In the genomic region with DNA sequence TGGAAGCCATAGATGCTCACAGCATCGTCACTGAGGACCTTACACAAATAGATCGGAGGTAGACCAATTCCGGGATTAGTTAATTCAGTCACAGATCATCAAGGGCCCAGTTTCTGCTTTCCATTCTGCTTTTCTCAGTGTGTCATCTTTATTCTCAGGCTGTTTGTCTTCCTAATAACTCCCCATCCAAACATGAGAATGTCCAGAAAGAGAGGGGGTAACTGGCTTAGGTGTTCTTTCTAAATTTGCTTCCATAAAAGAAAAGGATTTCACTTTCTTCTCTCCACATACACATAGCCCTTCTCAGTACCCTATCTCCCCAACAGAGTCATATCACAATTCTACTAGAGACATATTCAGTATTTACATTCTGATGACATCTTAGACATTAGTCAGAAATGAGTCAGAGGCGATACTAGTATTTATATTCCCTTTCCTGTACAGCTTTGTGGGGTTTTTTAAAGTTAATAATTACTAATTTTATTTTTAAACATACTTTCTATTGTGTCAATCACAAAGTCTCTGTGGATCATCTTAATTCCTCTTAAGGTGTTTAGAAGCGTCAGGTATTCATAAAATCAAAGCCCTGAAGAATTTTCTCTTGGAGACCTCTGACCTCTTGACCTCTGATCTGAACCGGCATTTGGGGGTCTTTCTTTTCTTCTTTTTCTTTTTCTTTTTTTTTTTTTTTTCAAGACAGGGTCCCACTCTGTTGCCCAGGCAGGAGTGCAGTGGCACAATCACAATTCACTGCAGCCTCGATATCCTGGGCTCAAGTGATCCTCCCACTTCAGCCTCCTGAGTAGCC, we compare ENCODE assay signal across 8 cellular contexts. TPM values are rescaled to one million over a fixed set of nuclear protein-coding genes. Genes with fewer than 3 reads are reported as not detected.
A peak's percentile ranks its signal among the peaks of the same experiment; 100 is the strongest.
DNase-seq lines count a peak whose midpoint lies in the region; ATAC-seq, FAIRE-seq and TF ChIP-seq lines count a peak whose summit lies in the region.

No MANE protein-coding gene starts in this region.

- H3K27ac ChIP-seq in spleen (no peak overlapping the region), body of pancreas (no peak overlapping the region)

- H3K36me3 ChIP-seq in spleen: no peaks in the 10 kb centered on the region
- H3K36me3 ChIP-seq in body of pancreas (replicated peaks in 1 of 2; ENCODE audit: insufficient read depth in 1 of 2, low read depth in 2 of 2): no peaks in the 10 kb centered on the region

- WGBS in spleen, 5 donors: 70 to 82% (median 75%) methylated on average over 7 of the region's 7 CpGs
- WGBS in body of pancreas, 2 donors: 68 to 73% methylated on average over 7 of the region's 7 CpGs

- intact Hi-C loops in spleen (cut with DNase I; ENCODE audit: low total_unique reads) (no loop called here), body of pancreas (cut with DNase I) (no loop called here)

- TF ChIP-seq CTCF in foreskin fibroblast (IDR thresholded peaks at IDR 0.05; ENCODE audit: low read depth, low read length) (no peak), spleen (IDR thresholded peaks at IDR 0.05 in 8 of 11, conservative IDR thresholded peaks at IDR 0.05 in 3 of 11) (no peak), body of pancreas (IDR thresholded peaks at IDR 0.05) (no peak)

- no peak overlapping the region for H3K4me3 ChIP-seq in foreskin fibroblast (ENCODE audit: low read depth in 1 of 2, low read length in 2 of 2)
- no peak overlapping the region for H3K4me3 ChIP-seq in spleen
- no peak overlapping the region for H3K4me3 ChIP-seq in body of pancreas

- FAIRE-seq in GM12891 (lab: Jason Lieb, UNC): peak; percentile 57

- ATAC-seq in GM21529 (IDR thresholded peaks at IDR 0.05; ENCODE audit: unreplicated experiment) (peak; percentile 100), body of pancreas (no peak)

- H3K27me3 ChIP-seq in spleen (replicated peaks in 1 of 7) (no peaks in the 10 kb centered on the region), body of pancreas (no peaks in the 10 kb centered on the region)

- DNase-seq in GM12891 (ENCODE audit: insufficient read length, low spot score) (peak; percentile 35), HPDE6-E6E7 (ENCODE audit: extremely low spot score) (peak; percentile 63), foreskin fibroblast (peak; percentile 66 to 83), SKM-1 (lab: John Stamatoyannopoulos, UW; ENCODE audit: unreplicated experiment) (no peak), UCSD-AML1 (lab: John Stamatoyannopoulos, UW; ENCODE audit: unreplicated experiment) (no peak), spleen (no peak), body of pancreas (no peak)

- H3K9me3 ChIP-seq in spleen (no peaks in the 10 kb centered on the region), body of pancreas (no peaks in the 10 kb centered on the region)

- TF ChIP-seq POLR2A in GM12891 (IDR thresholded peaks at IDR 0.05; ENCODE audit: low read depth, low read length): no peak
- TF ChIP-seq POLR2A in spleen (IDR thresholded peaks at IDR 0.05): no peak
- TF ChIP-seq POLR2A in body of pancreas (IDR thresholded peaks at IDR 0.05): no peak

- H3K4me1 ChIP-seq in spleen (no peaks in the 10 kb centered on the region), body of pancreas (no peaks in the 10 kb centered on the region)

TF ChIP-seq in GM12891, 5 proteins besides CTCF, POLR2A, EP300 and RAD21:
- TF ChIP-seq POU2F2 (IDR thresholded peaks at IDR 0.05; ENCODE audit: low read depth, low read length) (no peak), SPI1 (IDR thresholded peaks at IDR 0.05; ENCODE audit: low read depth, low read length) (peak; percentile 13; the same call in 1 of the 2 replicates)

RNA-seq across cellular contexts. Expression of a gene that starts 24.3 kb away (rescaled TPM):
- polyA plus RNA-seq in GM12891 (2012; ENCODE audit: low read depth, missing spikeins): 1.1 TPM
- 1 to 10 TPM; 1.2 to 9.1 (median 2.0) TPM for total RNA-seq in spleen
- 1 to 10 TPM; 1.2 to 3.6 (median 3.5) TPM for polyA plus RNA-seq in spleen
- total RNA-seq in body of pancreas: 1 to 10 TPM in 1 of 2 donors, under 1 TPM in 1; 0.26 to 1.6 TPM

Comparison
In these comparisons a context has a peak if more than half of its experiments do, and no peak if none do; other contexts are left out.
1. DNase-seq: peak in GM12891 (single experiment), HPDE6-E6E7 (single experiment) and foreskin fibroblast (2 of 2); none in SKM-1 (single experiment), UCSD-AML1 (single experiment), spleen (single experiment) and body of pancreas (0 of 4).